8 cellular contexts compared by ENCODE assay signal in the genomic region with DNA sequence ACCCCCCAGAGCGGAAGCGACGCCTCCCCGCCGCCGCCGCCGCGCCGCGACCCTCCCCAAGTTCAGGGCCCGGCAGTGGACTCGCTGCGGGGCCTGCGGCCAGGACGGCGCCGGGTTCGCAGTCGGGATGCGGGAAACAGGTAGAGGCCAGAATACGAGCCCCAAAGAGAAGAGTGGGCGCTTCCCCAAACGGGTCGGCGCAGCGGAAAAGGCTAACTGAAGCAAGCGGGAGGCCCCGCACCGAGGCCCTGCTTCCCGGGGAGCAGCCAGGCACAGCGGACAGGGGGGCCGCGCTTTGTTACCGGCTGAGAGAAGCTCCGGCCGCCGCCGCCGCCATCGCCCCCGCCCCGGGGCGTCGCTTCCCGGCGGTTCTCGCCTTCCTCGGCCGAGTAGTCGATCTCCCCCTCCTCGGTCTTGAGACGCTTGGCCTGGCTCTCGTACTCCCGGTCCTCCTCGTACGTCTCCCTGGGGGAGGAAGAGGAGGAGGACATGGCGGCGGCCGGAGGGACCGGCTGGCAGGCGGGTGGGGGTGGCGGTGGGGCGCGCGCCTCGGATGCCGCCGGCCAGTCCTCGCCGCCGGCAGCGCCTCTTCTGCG. TPM values are rescaled to one million over a fixed set of nuclear protein-coding genes. Genes with fewer than 3 reads are reported as not detected.
DNase-seq lines count a peak whose midpoint lies in the region; ATAC-seq and TF ChIP-seq lines count a peak whose summit lies in the region.

No MANE protein-coding gene starts in this region.

- H3K27ac ChIP-seq in colonic mucosa: peak overlapping the region; percentile 99

- 0% methylated on average over 21 to 31 of the region's 74 CpGs for WGBS in lower leg skin, 2 donors

- ATAC-seq in HG03442 (IDR thresholded peaks at IDR 0.05; ENCODE audit: unreplicated experiment): peak; percentile 19

- no peaks in the 10 kb centered on the region for H3K27me3 ChIP-seq in colonic mucosa

- peak overlapping the region; percentile 92 to 99 for H3K9ac ChIP-seq in colonic mucosa (ENCODE audit: low read depth in 2 of 2, low read length in 2 of 2)

- H3K4me1 ChIP-seq in colonic mucosa: peaks cover 12% of the 10 kb centered on the region

- DNase-seq in NCI-H82 (lab: John Stamatoyannopoulos, UW): peak; percentile 65
- no peak for DNase-seq in NCI-H82 treated with DMSO at 0.1 percent for 48 hours (lab: John Stamatoyannopoulos, UW; ENCODE audit: unreplicated experiment)
- DNase-seq in activated CD4-positive, alpha-beta T cell treated with anti-CD3 and anti-CD28 coated beads for 1 hour: peak; percentile 23
- peak; percentile 48 for DNase-seq in colonic mucosa
- DNase-seq in lower leg skin (ENCODE audit: low spot score in 2 of 2): peak; percentile 26 to 89
- DNase-seq in stimulated activated CD8-positive, alpha-beta memory T cell treated with anti-CD3 and anti-CD28 coated beads, Interleukin-4, amount 100 ng/mL, for 24 hours (ENCODE audit: low read depth): peak; percentile 15
- DNase-seq in NCI-H1694 treated with DMSO at 0.1 percent for 48 hours (lab: John Stamatoyannopoulos, UW): no peak

- H3K4me3 ChIP-seq in colonic mucosa (peak overlapping the region; percentile 83), lower leg skin (ENCODE audit: low read depth, poor library complexity, severe bottlenecking) (peak overlapping the region; percentile 66)

- intact Hi-C loops in colonic mucosa (cut with DNase I): loop anchor here (5.0 kb wide), 1 partner anchor 130 kb away; no protein-coding TSS in a partner anchor
- intact Hi-C loops in lower leg skin (cut with DNase I; ENCODE audit: low total_unique reads): no loop called here

- TF ChIP-seq POLR2A in lower leg skin (IDR thresholded peaks at IDR 0.05): no peak

- H3K9me3 ChIP-seq in colonic mucosa: no peaks in the 10 kb centered on the region

- H3K36me3 ChIP-seq in colonic mucosa: no peaks in the 10 kb centered on the region

- TF ChIP-seq CTCF in colonic mucosa (IDR thresholded peaks at IDR 0.05) (no peak), lower leg skin (IDR thresholded peaks at IDR 0.05) (no peak)

RNA-seq across cellular contexts. Expression of gene HNRNPLL, which starts 0.5 kb away (rescaled TPM):
- 10 to 100 TPM; 41.6 to 58.7 TPM for total RNA-seq in colonic mucosa
- 10 to 100 TPM; 20.5 to 37.9 (median 26.8) TPM for total RNA-seq in lower leg skin

Comparison
In these comparisons a context has a peak if more than half of its experiments do, and no peak if none do; other contexts are left out.
1. DNase-seq: peak in NCI-H82 (single experiment), activated CD4-positive, alpha-beta T cell treated with anti-CD3 and anti-CD28 coated beads for 1 hour (single experiment), colonic mucosa (single experiment), lower leg skin (2 of 2) and stimulated activated CD8-positive, alpha-beta memory T cell treated with anti-CD3 and anti-CD28 coated beads, Interleukin-4, amount 100 ng/mL, for 24 hours (single experiment); none in NCI-H82 treated with DMSO at 0.1 percent for 48 hours (single experiment) and NCI-H1694 treated with DMSO at 0.1 percent for 48 hours (single experiment).